In the genomic region with DNA sequence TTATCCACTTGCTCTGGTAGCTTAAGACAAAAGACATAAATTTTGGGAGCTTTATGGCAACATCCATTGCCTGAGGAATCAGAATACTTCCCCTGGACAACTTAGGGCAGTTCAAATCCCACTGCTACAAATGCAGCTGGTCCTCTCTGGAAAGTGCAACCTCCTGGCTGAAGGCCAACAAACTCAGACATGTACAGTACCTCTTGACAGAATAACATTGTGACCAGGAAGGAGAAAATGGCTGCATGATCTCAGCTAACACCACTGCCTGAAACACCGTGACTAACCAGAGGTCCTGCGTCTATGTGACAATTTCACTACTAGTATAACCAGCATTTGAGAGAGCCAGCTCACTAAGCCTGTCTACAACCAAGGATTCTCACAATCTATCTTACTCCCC, we compare ENCODE assay signal across 13 cellular contexts.
DNase-seq lines count a peak whose midpoint lies in the region; ATAC-seq, FAIRE-seq and TF ChIP-seq lines count a peak whose summit lies in the region.
"Had no signal": no experiment of that assay in that cellular context is flagged by ENCODE, and none has a peak within 500 bp of the region (broad histone marks: within the 10 kb centered on the region; RNA-seq: fewer than 3 reads in every experiment).

No MANE protein-coding gene starts in this region.

- TF ChIP-seq POLR2A in endothelial cell of umbilical vein (IDR thresholded peaks at IDR 0.05; ENCODE audit: low read depth, low read length): no peak
- TF ChIP-seq POLR2A in gastroesophageal sphincter (IDR thresholded peaks at IDR 0.05): no peak

- no peaks in the 10 kb centered on the region for H3K4me1 Mint-ChIP-seq in stimulated activated effector memory CD8-positive, alpha-beta T cell treated with anti-CD3 and anti-CD28 coated beads, Interleukin-12 subunit alpha, Interleukin-12 subunit beta, amount 100 ng/mL, for 72 hours
- H3K4me1 Mint-ChIP-seq: activated B cell treated with CpG ODN at 0.5 μM for 24 hours had no signal

- H3K27ac Mint-ChIP-seq in stimulated activated effector memory CD8-positive, alpha-beta T cell treated with anti-CD3 and anti-CD28 coated beads, Interleukin-12 subunit alpha, Interleukin-12 subunit beta, amount 100 ng/mL, for 72 hours: no peak overlapping the region
- H3K27ac Mint-ChIP-seq: activated B cell treated with CpG ODN at 0.5 μM for 24 hours had no signal

- H3K27me3 ChIP-seq in endothelial cell of umbilical vein (ENCODE audit: control insufficient read depth in 2 of 2, insufficient read depth in 2 of 2, low read length in 2 of 2): no peaks in the 10 kb centered on the region
- no peaks in the 10 kb centered on the region for H3K27me3 ChIP-seq in gastroesophageal sphincter
- H3K27me3 ChIP-seq: vagina had no signal

- CTCF ChIA-PET in endothelial cell of umbilical vein (lab: Charles Lee): no interaction called here

- H3K79me2 ChIP-seq in endothelial cell of umbilical vein (ENCODE audit: control insufficient read depth, insufficient read depth, low read length): no peaks in the 10 kb centered on the region

- no peak for TF ChIP-seq EP300 in gastroesophageal sphincter (IDR thresholded peaks at IDR 0.05)

- no peak overlapping the region for H3K4me2 ChIP-seq in endothelial cell of umbilical vein (ENCODE audit: insufficient read depth, low read length)

- no peak overlapping the region for H2AFZ ChIP-seq in endothelial cell of umbilical vein (ENCODE audit: low read depth, low read length)

- no TSS peak for BruUV-seq in endothelial cell of umbilical vein (replicated peaks; lab: Mats Ljungman, UMichigan)

- intact Hi-C loops in Right ventricle myocardium superior (cut with DNase I) (no loop called here), Right ventricle myocardium inferior (cut with DNase I) (no loop called here), endothelial cell of umbilical vein (cut with micrococcal nuclease) (no loop called here)

- ATAC-seq in Right ventricle myocardium superior (ENCODE audit: poor library complexity) (peak; percentile 51), Right ventricle myocardium inferior (no peak), gastroesophageal sphincter (no peak)
- ATAC-seq in stimulated activated effector memory CD8-positive, alpha-beta T cell treated with anti-CD3 and anti-CD28 coated beads, Interleukin-12 subunit alpha, Interleukin-12 subunit beta, amount 100 ng/mL, for 72 hours: peak; percentile 21

- H3K4me3 ChIP-seq in endothelial cell of umbilical vein (replicated peaks in 1 of 3; ENCODE audit: insufficient read depth in 1 of 3, low read depth in 1 of 3, low read length in 3 of 3) (no peak overlapping the region), gastroesophageal sphincter (no peak overlapping the region)
- H3K4me3 ChIP-seq: vagina had no signal

- H3K27ac ChIP-seq in endothelial cell of umbilical vein (ENCODE audit: insufficient read depth, low read depth, low read length) (no peak overlapping the region), gastroesophageal sphincter (no peak overlapping the region)
- H3K27ac ChIP-seq: vagina had no signal

- no peaks in the 10 kb centered on the region for H4K20me1 ChIP-seq in endothelial cell of umbilical vein (replicated peaks; ENCODE audit: control insufficient read depth, extremely low read depth, insufficient read depth, low read length)

- TF ChIP-seq CTCF in endothelial cell of umbilical vein (IDR thresholded peaks at IDR 0.05; ENCODE audit: extremely low read depth in 1 of 2, insufficient read depth in 1 of 2, low read depth in 1 of 2, low read length in 2 of 2) (no peak), gastroesophageal sphincter (IDR thresholded peaks at IDR 0.05) (no peak)

- H3K9me3 Mint-ChIP-seq in stimulated activated effector memory CD8-positive, alpha-beta T cell treated with anti-CD3 and anti-CD28 coated beads, Interleukin-12 subunit alpha, Interleukin-12 subunit beta, amount 100 ng/mL, for 72 hours: no peaks in the 10 kb centered on the region
- H3K9me3 Mint-ChIP-seq: activated B cell treated with CpG ODN at 0.5 μM for 24 hours had no signal

- H3K4me3 Mint-ChIP-seq in stimulated activated effector memory CD8-positive, alpha-beta T cell treated with anti-CD3 and anti-CD28 coated beads, Interleukin-12 subunit alpha, Interleukin-12 subunit beta, amount 100 ng/mL, for 72 hours: no peak overlapping the region
- H3K4me3 Mint-ChIP-seq: activated B cell treated with CpG ODN at 0.5 μM for 24 hours had no signal

- H3K36me3 Mint-ChIP-seq in stimulated activated effector memory CD8-positive, alpha-beta T cell treated with anti-CD3 and anti-CD28 coated beads, Interleukin-12 subunit alpha, Interleukin-12 subunit beta, amount 100 ng/mL, for 72 hours: no peaks in the 10 kb centered on the region

- POLR2A ChIA-PET in endothelial cell of umbilical vein (lab: Charles Lee): no interaction called here

- no peaks in the 10 kb centered on the region for H3K36me3 ChIP-seq in endothelial cell of umbilical vein (ENCODE audit: control insufficient read depth in 2 of 2, extremely low read depth in 1 of 2, insufficient read depth in 2 of 2, low read length in 2 of 2)
- H3K36me3 ChIP-seq in gastroesophageal sphincter: no peaks in the 10 kb centered on the region
- H3K36me3 ChIP-seq: vagina had no signal

- no peaks in the 10 kb centered on the region for H3K9me1 ChIP-seq in endothelial cell of umbilical vein (replicated peaks; ENCODE audit: control insufficient read depth, extremely low read depth, insufficient read depth, low read length)

- H3K9me3 ChIP-seq in endothelial cell of umbilical vein (replicated peaks; ENCODE audit: control insufficient read depth, insufficient read depth, low read length) (no peaks in the 10 kb centered on the region), gastroesophageal sphincter (no peaks in the 10 kb centered on the region)
- H3K9me3 ChIP-seq: vagina had no signal

- 70% methylated on average over 2 of the region's 2 CpGs; no CpG with 5 or more reads in 1 of the 2 donors for WGBS in gastroesophageal sphincter (ENCODE audit: low coverage in 1 of 2), 2 donors

- H3K4me1 ChIP-seq in endothelial cell of umbilical vein (ENCODE audit: control insufficient read depth, extremely low read depth, insufficient read depth, low read length): no peaks in the 10 kb centered on the region
- no peaks in the 10 kb centered on the region for H3K4me1 ChIP-seq in gastroesophageal sphincter
- H3K4me1 ChIP-seq: vagina had no signal

- peak; percentile 33 for FAIRE-seq in endothelial cell of umbilical vein (lab: Jason Lieb, UNC)

- DNase-seq in Right ventricle myocardium superior: no peak
- no peak for DNase-seq in Right ventricle myocardium inferior (ENCODE audit: missing footprints)
- peak; percentile 64 for DNase-seq in NCI-H345 (lab: John Stamatoyannopoulos, UW)
- DNase-seq in endothelial cell of umbilical vein (ENCODE audit: low read depth, low spot score): peak; percentile 25
- no peak for DNase-seq in stimulated activated effector memory CD8-positive, alpha-beta T cell treated with anti-CD3 and anti-CD28 coated beads, Interleukin-12 subunit alpha, Interleukin-12 subunit beta, amount 100 ng/mL, for 72 hours (ENCODE audit: low spot score in 2 of 2)
- no peak for DNase-seq in OCI-M2 (lab: John Stamatoyannopoulos, UW; ENCODE audit: unreplicated experiment)
- DNase-seq in kidney glomerular epithelial cell (lab: John Stamatoyannopoulos, UW): no peak
- DNase-seq: activated B cell treated with CpG ODN at 0.5 μM for 24 hours; amniotic stem cell; NCI-H524 treated with DMSO at 0.1 percent for 48 hours; stimulated activated CD4-positive, alpha-beta T cell treated with anti-CD3 and anti-CD28 coated beads, Interleukin-1b, Interleukin-23, amount 100 ng/mL, for 48 hours had no signal

- dilution Hi-C loops in endothelial cell of umbilical vein (cut with MboI; ENCODE audit: extremely low pct_ligation_motif_present, low sequenced_read_pairs): no loop called here

- no peak overlapping the region for H3K9ac ChIP-seq in endothelial cell of umbilical vein (replicated peaks; ENCODE audit: extremely low read depth, insufficient read depth, low read length)

TF ChIP-seq in endothelial cell of umbilical vein, 7 proteins besides CTCF, POLR2A, EP300 and RAD21:
- TF ChIP-seq, protein P1, sequence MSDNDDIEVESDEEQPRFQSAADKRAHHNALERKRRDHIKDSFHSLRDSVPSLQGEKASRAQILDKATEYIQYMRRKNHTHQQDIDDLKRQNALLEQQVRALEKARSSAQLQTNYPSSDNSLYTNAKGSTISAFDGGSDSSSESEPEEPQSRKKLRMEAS (IDR thresholded peaks at IDR 0.05; ENCODE audit: insufficient read depth, insufficient read length): no peak
- TF ChIP-seq JUN (IDR thresholded peaks at IDR 0.05; ENCODE audit: borderline replicate concordance, insufficient read depth, insufficient read length, low read depth) (no peak), POLR2AphosphoS5 (IDR thresholded peaks at IDR 0.05; ENCODE audit: insufficient read depth, low read depth, low read length) (no peak), MYC (IDR thresholded peaks at IDR 0.05; ENCODE audit: low read depth, low read length) (no peak), GATA2 (IDR thresholded peaks at IDR 0.05; ENCODE audit: insufficient read depth, insufficient read length, low read depth, low read length) (no peak), FOS (IDR thresholded peaks at IDR 0.05; ENCODE audit: borderline replicate concordance, insufficient read depth, low read length) (no peak), EZH2 (IDR thresholded peaks at IDR 0.05; ENCODE audit: borderline replicate concordance, low read depth, low read length, severe bottlenecking) (no peak)

Comparison
In these comparisons a context has a peak if more than half of its experiments do, and no peak if none do; other contexts are left out.
1. ATAC-seq: peak in Right ventricle myocardium superior (single experiment) and stimulated activated effector memory CD8-positive, alpha-beta T cell treated with anti-CD3 and anti-CD28 coated beads, Interleukin-12 subunit alpha, Interleukin-12 subunit beta, amount 100 ng/mL, for 72 hours (single experiment); none in Right ventricle myocardium inferior (single experiment) and gastroesophageal sphincter (single experiment).
2. DNase-seq: peak in NCI-H345 (single experiment) and endothelial cell of umbilical vein (single experiment); none in Right ventricle myocardium superior (single experiment), Right ventricle myocardium inferior (single experiment), stimulated activated effector memory CD8-positive, alpha-beta T cell treated with anti-CD3 and anti-CD28 coated beads, Interleukin-12 subunit alpha, Interleukin-12 subunit beta, amount 100 ng/mL, for 72 hours (0 of 2), OCI-M2 (single experiment) and kidney glomerular epithelial cell (single experiment).